1 cellular context compared by ENCODE assay signal in genomic region chr5:131630208-131630962, GRCh38.
TF ChIP-seq lines count a peak whose summit lies in the region.

No MANE protein-coding gene starts in this region.

TF ChIP-seq in HepG2, 621 proteins besides CTCF, POLR2A, EP300 and RAD21 (continued from another document):
- TF ChIP-seq ATF4 (CRISPR knock-in tag; IDR thresholded peaks at IDR 0.05) (peak in 1 of 2 experiments; percentile 73; a peak in 1 of 4 replicates), TRAFD1 (CRISPR knock-in tag; IDR thresholded peaks at IDR 0.05; ENCODE audit: borderline replicate concordance) (no peak), ZNF800 (CRISPR knock-in tag; IDR thresholded peaks at IDR 0.05) (no peak), AGO2 (optimal IDR thresholded peaks at IDR 0.05; ENCODE audit: low read depth, low read length) (no peak), ZBTB38 (CRISPR knock-in tag; IDR thresholded peaks at IDR 0.05) (no peak), ZNF775 (CRISPR knock-in tag; IDR thresholded peaks at IDR 0.05; ENCODE audit: borderline replicate concordance) (0 out of 2 replicates have a peak, but pooled peaks have one; percentile 38), ISX (CRISPR knock-in tag; conservative IDR thresholded peaks at IDR 0.05) (no peak), ZNF333 (CRISPR knock-in tag; IDR thresholded peaks at IDR 0.05; ENCODE audit: borderline replicate concordance) (no peak), ATF2 (CRISPR knock-in tag; IDR thresholded peaks at IDR 0.05) (peak; percentile 37; the same call in 1 of the 2 replicates)
